Comparison of ENCODE assay signal across 32 cellular contexts in genomic region chr2:242059566-242059965, GRCh38.
"Had no signal": no experiment of that assay in that cellular context is flagged by ENCODE, and none has a peak within 500 bp of the region (broad histone marks: within the 10 kb centered on the region; RNA-seq: fewer than 3 reads in every experiment).

No MANE protein-coding gene starts in this region.

- H3K27ac ChIP-seq: adrenal gland, body of pancreas, brain microvascular endothelial cell, breast epithelium, VCaP had no signal

- ATAC-seq: activated CD8-positive, alpha-beta T cell treated with anti-CD3 and anti-CD28 coated beads for 36 hours; activated naive CD4-positive, alpha-beta T cell treated with anti-CD3 and anti-CD28 coated beads, Interleukin-2, amount 50 U/mL, for 72 hours; activated T-cell treated with anti-CD3 and anti-CD28 coated beads, Interleukin-2, amount 50 U/mL, for 4 hours; activated T-cell treated with anti-CD3 and anti-CD28 coated beads, Interleukin-2, amount 50 U/mL, for 72 hours; activated T-helper 17 cell treated with anti-CD3 and anti-CD28 coated beads, Interleukin-2, amount 50 U/mL, for 72 hours; body of pancreas had no signal

- H3K36me3 ChIP-seq: adrenal gland, brain microvascular endothelial cell, breast epithelium had no signal

- H3K9me3 ChIP-seq: adrenal gland, body of pancreas, breast epithelium had no signal

- H3K27me3 ChIP-seq: adrenal gland, body of pancreas had no signal

- H3K4me3 ChIP-seq: adrenal gland, body of pancreas, breast epithelium had no signal

- DNase-seq: activated B cell treated with CpG ODN at 0.5 μM for 24 hours; activated CD4-positive, alpha-beta memory T cell treated with anti-CD3 and anti-CD28 coated beads for 36 hours; activated CD4-positive, alpha-beta T cell treated with anti-CD3 and anti-CD28 coated beads for 4 hours; activated CD4-positive, alpha-beta T cell treated with anti-CD3 and anti-CD28 coated beads, Interleukin-2, amount 10 ng/mL, durations not matched to agents 24 days and 14 days; activated CD4-positive, alpha-beta T cell treated with anti-CD3 and anti-CD28 coated beads, Interleukin-2, amount 50 U/mL, for 1 hour; activated CD4-positive, alpha-beta T cell treated with anti-CD3 and anti-CD28 coated beads, Interleukin-2, amount 50 U/mL, for 4 hours; activated CD4-positive, CD25-positive, alpha-beta regulatory T cell treated with anti-CD3 and anti-CD28 coated beads, Interleukin-2, amount 50 U/mL, for 72 hours; activated CD8-positive, alpha-beta T cell treated with anti-CD3 and anti-CD28 coated beads for 36 hours; activated effector memory CD4-positive, alpha-beta T cell treated with anti-CD3 and anti-CD28 coated beads, Interleukin-2, amount 50 U/mL, for 16 hours; activated gamma-delta T cell treated with Interleukin-2 at 50 U/mL for 16 hours; activated naive CD4-positive, alpha-beta T cell; activated naive CD4-positive, alpha-beta T cell treated with anti-CD3 and anti-CD28 coated beads for 36 hours; activated naive CD4-positive, alpha-beta T cell treated with anti-CD3 and anti-CD28 coated beads, Interleukin-2, amount 50 U/mL, for 16 hours; activated naive CD8-positive, alpha-beta T cell treated with anti-CD3 and anti-CD28 coated beads for 36 hours; activated T-cell treated with anti-CD3 and anti-CD28 coated beads for 4 hours; activated T-cell treated with anti-CD3 and anti-CD28 coated beads, Interleukin-2, amount 50 U/mL, for 1 hour; activated T-cell treated with anti-CD3 and anti-CD28 coated beads, Interleukin-2, amount 50 U/mL, for 4 hours; activated T-cell treated with anti-CD3 and anti-CD28 coated beads, Interleukin-2, amount 50 U/mL, for 72 hours; adrenal gland; amniotic stem cell; aorta; body of pancreas; brain microvascular endothelial cell; central memory CD4-positive, alpha-beta T cell; SW 1271; T-helper 1 cell; T-helper 2 cell; T-helper 9 cell had no signal

- H3K4me1 ChIP-seq: adrenal gland, body of pancreas, breast epithelium had no signal
